In the genomic region with DNA sequence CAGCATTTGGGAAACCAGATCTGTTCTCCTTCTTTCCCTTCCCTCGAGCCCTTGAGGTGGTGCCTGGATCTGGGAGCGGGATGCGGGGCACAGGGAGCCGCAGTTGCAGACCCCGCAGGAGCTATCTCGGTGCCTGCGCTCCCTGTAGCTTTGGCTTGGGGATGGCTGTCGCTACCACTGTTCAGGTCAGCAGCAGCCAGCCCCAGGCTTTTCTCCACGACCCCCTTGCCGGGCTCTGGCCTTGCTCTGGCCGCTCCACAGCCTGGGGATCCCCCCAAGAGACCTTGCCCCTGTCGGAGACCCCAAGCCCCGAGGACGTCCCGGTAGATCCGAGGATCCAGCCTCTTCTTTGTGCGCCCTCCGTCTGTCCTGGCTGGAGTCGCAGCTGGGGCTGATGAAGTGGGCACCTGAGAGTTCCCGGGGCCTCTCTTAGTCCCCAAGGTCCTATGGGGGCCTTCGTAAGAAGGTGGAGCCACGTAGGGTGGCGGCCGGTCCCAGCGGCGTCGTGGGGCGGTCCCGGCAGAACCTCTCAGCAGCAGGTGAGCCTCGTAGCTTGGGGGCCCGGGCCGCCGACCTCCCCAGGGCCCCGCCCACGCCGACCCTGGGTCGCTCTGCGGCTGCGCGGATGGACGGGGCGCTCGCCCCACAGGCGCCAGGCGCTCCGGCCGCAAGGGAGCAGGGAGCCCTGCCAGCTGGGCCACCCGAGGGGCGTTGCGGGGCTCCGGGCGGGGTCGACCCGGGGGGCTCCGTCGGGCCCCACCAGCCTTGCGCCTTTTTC, we compare ENCODE assay signal across 8 cellular contexts. TPM values are rescaled to one million over a fixed set of nuclear protein-coding genes. Genes with fewer than 3 reads are reported as not detected.
DNase-seq lines count a peak whose midpoint lies in the region; ATAC-seq and TF ChIP-seq lines count a peak whose summit lies in the region.

No MANE protein-coding gene starts in this region.

- H3K27ac ChIP-seq in heart right ventricle: no peak overlapping the region
- H3K27ac ChIP-seq in stomach smooth muscle (ENCODE audit: low read length): no peak overlapping the region

- peak overlapping the region in 9 of 10 donors; percentile 35 to 56 (median 54) for H3K4me3 ChIP-seq in heart right ventricle
- peak overlapping the region; percentile 41 to 66 for H3K4me3 ChIP-seq in stomach smooth muscle (ENCODE audit: low read length in 2 of 2)

- peaks cover 13 to 64% (median 42%) of the 10 kb centered on the region in 9 donors for H3K4me1 ChIP-seq in heart right ventricle
- peaks cover 38% of the 10 kb centered on the region for H3K4me1 ChIP-seq in stomach smooth muscle (ENCODE audit: control insufficient read depth, insufficient read depth, low read length)

- peaks cover 4 to 85% (median 57%) of the 10 kb centered on the region in 7 donors for H3K27me3 ChIP-seq in heart right ventricle
- H3K27me3 ChIP-seq in stomach smooth muscle (ENCODE audit: control insufficient read depth in 1 of 2, insufficient read depth in 2 of 2, low read length in 2 of 2): peaks cover 58 to 74% of the 10 kb centered on the region in 2 donors

- H3K9me3 ChIP-seq in heart right ventricle (no peaks in the 10 kb centered on the region), stomach smooth muscle (ENCODE audit: control insufficient read depth in 2 of 2, low read length in 2 of 2) (no peaks in the 10 kb centered on the region)

- DNase-seq in heart right ventricle: peak in 1 of 2 donors; percentile 34
- DNase-seq in Right ventricle myocardium superior: no peak
- DNase-seq in activated naive CD4-positive, alpha-beta T cell treated with anti-CD3 and anti-CD28 coated beads, Interleukin-2, amount 50 U/mL, for 16 hours: peak; percentile 36
- peak; percentile 81 for DNase-seq in islet precursor cell
- DNase-seq in NCI-H2107 (lab: John Stamatoyannopoulos, UW): no peak
- no peak for DNase-seq in SW 1271 (lab: John Stamatoyannopoulos, UW)

- no peak overlapping the region for H3K9ac ChIP-seq in stomach smooth muscle (ENCODE audit: low read length in 2 of 2)

- H3K36me3 ChIP-seq in heart right ventricle (peaks cover 0 to 27% (median 10%) of the 10 kb centered on the region in 9 donors), stomach smooth muscle (ENCODE audit: control insufficient read depth in 2 of 2, insufficient read depth in 2 of 2, low read length in 2 of 2) (peaks cover 16 to 18% of the 10 kb centered on the region in 2 donors)

- TF ChIP-seq CTCF in heart right ventricle (IDR thresholded peaks at IDR 0.05): no peak

- 4 to 6% methylated on average over 52 to 57 of the region's 57 CpGs for WGBS in heart right ventricle, 2 donors

- intact Hi-C loops in heart right ventricle (cut with DNase I): loop anchor here in 2 of 10 donors (5.0 to 10.0 kb wide), 2 partner anchors 143 to 146 kb away; a partner anchor contains a TSS
- intact Hi-C loops in Right ventricle myocardium superior (cut with DNase I): loop anchor here (5.0 kb wide), 1 partner anchor 146 kb away; a partner anchor contains a TSS

- ATAC-seq in heart right ventricle: peak in 2 of 8 donors; percentile 4 to 5
- no peak for ATAC-seq in Right ventricle myocardium superior (ENCODE audit: poor library complexity)
- peak; percentile 43 for ATAC-seq in HG03442 (IDR thresholded peaks at IDR 0.05; ENCODE audit: unreplicated experiment)

RNA-seq across cellular contexts. Expression of a gene that starts 1.3 kb away (rescaled TPM):
- total RNA-seq in heart right ventricle: 1 to 10 TPM in 1 of 10 donors, under 1 TPM in 9; 0.19 to 1.4 (median 0.49) TPM
- polyA plus RNA-seq in heart right ventricle: under 1 TPM; 0.19 to 0.37 TPM
- 0.78 TPM for total RNA-seq in Right ventricle myocardium superior

RNA-seq across cellular contexts. Expression of a gene that starts 19.8 kb away (rescaled TPM):
- not detected for total RNA-seq in heart right ventricle
- polyA plus RNA-seq in heart right ventricle: not detected
- not detected for total RNA-seq in Right ventricle myocardium superior

RNA-seq across cellular contexts. Expression of a gene that starts 20.7 kb away (rescaled TPM):
- 100 to 1,000 TPM in 5 of 10 donors, 10 to 100 TPM in 5; 79.4 to 110 (median 100) TPM for total RNA-seq in heart right ventricle
- polyA plus RNA-seq in heart right ventricle: 10 to 100 TPM; 71.0 to 77.5 TPM
- total RNA-seq in Right ventricle myocardium superior: 92.8 TPM

RNA-seq across cellular contexts. Expression of a gene that starts 26.4 kb away (rescaled TPM):
- total RNA-seq in heart right ventricle (under 1 TPM in 9 of 10 donors, not detected in 1; 0.13 to 0.47 (median 0.20) TPM), Right ventricle myocardium superior (0.40 TPM)
- polyA plus RNA-seq in heart right ventricle: under 1 TPM; 0.20 to 0.22 TPM

RNA-seq across cellular contexts. Expression of a gene that starts 40.6 kb away (rescaled TPM):
- total RNA-seq in heart right ventricle (10 to 100 TPM; 44.2 to 90.8 (median 54.8) TPM), Right ventricle myocardium superior (43.7 TPM)
- polyA plus RNA-seq in heart right ventricle: 10 to 100 TPM; 30.3 to 48.3 TPM

Comparison
In these comparisons a context has a peak if more than half of its experiments do, and no peak if none do; other contexts are left out.
1. DNase-seq: peak in activated naive CD4-positive, alpha-beta T cell treated with anti-CD3 and anti-CD28 coated beads, Interleukin-2, amount 50 U/mL, for 16 hours (single experiment) and islet precursor cell (single experiment); none in Right ventricle myocardium superior (single experiment), NCI-H2107 (single experiment) and SW 1271 (0 of 2).